In the genomic region with DNA sequence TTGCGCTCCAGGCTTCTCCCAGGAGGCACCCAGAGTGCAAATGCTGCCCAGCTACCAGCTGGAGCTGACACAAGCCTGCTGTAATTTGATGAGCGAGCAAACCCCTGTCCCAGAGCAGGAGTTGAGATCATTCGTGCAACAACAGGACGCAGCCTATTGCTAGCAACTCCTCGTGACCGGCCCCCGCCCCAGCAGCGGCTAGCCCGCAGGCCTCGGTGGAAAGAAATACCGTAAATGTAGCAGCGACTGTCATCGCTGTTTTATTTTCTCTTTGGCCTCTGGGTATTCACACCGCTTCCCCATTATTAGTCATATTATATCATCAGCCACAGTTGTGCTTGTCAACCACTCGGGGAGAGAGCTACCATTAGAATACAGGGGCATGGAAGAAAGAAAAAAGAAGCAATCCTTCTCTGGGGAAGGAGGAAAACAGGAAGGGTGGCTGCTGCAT, we compare ENCODE assay signal across 8 cellular contexts. TPM values are rescaled to one million over a fixed set of nuclear protein-coding genes. Genes with fewer than 3 reads are reported as not detected.
DNase-seq lines count a peak whose midpoint lies in the region; ATAC-seq and TF ChIP-seq lines count a peak whose summit lies in the region.

No MANE protein-coding gene starts in this region.

- TF ChIP-seq CTCF in coronary artery (IDR thresholded peaks at IDR 0.05) = no peak
- TF ChIP-seq CTCF in GM13977 (IDR thresholded peaks at IDR 0.05; ENCODE audit: extremely low read depth, insufficient read depth, missing control alignments) = no peak

- H3K4me3 ChIP-seq in coronary artery = peak overlapping the region; percentile 22

- no peak for ATAC-seq in HG02763 (IDR thresholded peaks at IDR 0.05; ENCODE audit: unreplicated experiment)

- DNase-seq in DMS 273 treated with DMSO at 0.1 percent for 48 hours (lab: John Stamatoyannopoulos, UW) = peak; percentile 45
- peak; percentile 89 for DNase-seq in RPMI7951 (ENCODE audit: low read depth)
- DNase-seq in coronary artery (ENCODE audit: low spot score) = no peak
- peak; percentile 35 for DNase-seq in non-pigmented ciliary epithelial cell (ENCODE audit: low read depth)
- no peak for DNase-seq in NCI-H748 treated with DMSO at 0.1 percent for 48 hours (lab: John Stamatoyannopoulos, UW)
- DNase-seq in GM13977 (ENCODE audit: low spot score) = no peak
- DNase-seq in NCI-H748 (lab: John Stamatoyannopoulos, UW; ENCODE audit: unreplicated experiment) = no peak

- in situ Hi-C loops in GM13977 (cut with MboI; ENCODE audit: low pct_unique_long_range_greater_than_20kb, low sequenced_read_pairs, unreplicated experiment) = no loop called here

- peak overlapping the region in 1 of 2 donors; percentile 61 for H3K27ac ChIP-seq in coronary artery

RNA-seq across cellular contexts. Expression of gene ATXN10, which starts 59.2 kb away (rescaled TPM):
- total RNA-seq in RPMI7951 (2014; rRNA removed; shearing (Covaris generic)) = 97.7 and 103 TPM in 2 replicates

Comparison
In these comparisons a context has a peak if more than half of its experiments do, and no peak if none do; other contexts are left out.
1. DNase-seq: peak in DMS 273 treated with DMSO at 0.1 percent for 48 hours (single experiment), RPMI7951 (single experiment) and non-pigmented ciliary epithelial cell (single experiment); none in coronary artery (single experiment), NCI-H748 treated with DMSO at 0.1 percent for 48 hours (single experiment), GM13977 (single experiment) and NCI-H748 (single experiment).